Comparison of ENCODE assay signal across 19 cellular contexts in genomic region chr22:49027122-49027670, GRCh38.
"Had no signal": no experiment of that assay in that cellular context is flagged by ENCODE, and none has a peak within 500 bp of the region (broad histone marks: within the 10 kb centered on the region; RNA-seq: fewer than 3 reads in every experiment).

No MANE protein-coding gene starts in this region.

- H3K27ac Mint-ChIP-seq: activated naive CD4-positive, alpha-beta T cell treated with anti-CD3 and anti-CD28 coated beads, Interleukin-2, amount 50 U/mL, for 24 hours; activated T-cell treated with anti-CD3 and anti-CD28 coated beads, Interleukin-2, amount 50 U/mL, for 24 hours; immature natural killer cell; naive thymus-derived CD8-positive, alpha-beta T cell; stimulated activated memory B cell treated with anti-CD40 and anti-IgM and Interleukin-4, amounts not matched to agents 10 μg/mL and 1 μg/mL and 100 μg/mL, for 72 hours had no signal

- H3K9me3 Mint-ChIP-seq: activated naive CD4-positive, alpha-beta T cell treated with anti-CD3 and anti-CD28 coated beads, Interleukin-2, amount 50 U/mL, for 24 hours; activated T-cell treated with anti-CD3 and anti-CD28 coated beads, Interleukin-2, amount 50 U/mL, for 24 hours; stimulated activated memory B cell treated with anti-CD40 and anti-IgM and Interleukin-4, amounts not matched to agents 10 μg/mL and 1 μg/mL and 100 μg/mL, for 72 hours had no signal

- H3K4me3 Mint-ChIP-seq: activated naive CD4-positive, alpha-beta T cell treated with anti-CD3 and anti-CD28 coated beads, Interleukin-2, amount 50 U/mL, for 24 hours; activated T-cell treated with anti-CD3 and anti-CD28 coated beads, Interleukin-2, amount 50 U/mL, for 24 hours; immature natural killer cell; naive thymus-derived CD8-positive, alpha-beta T cell; stimulated activated memory B cell treated with anti-CD40 and anti-IgM and Interleukin-4, amounts not matched to agents 10 μg/mL and 1 μg/mL and 100 μg/mL, for 72 hours had no signal

- ATAC-seq: activated CD4-positive, CD25-positive, alpha-beta regulatory T cell treated with anti-CD3 and anti-CD28 coated beads, Interleukin-2, amount 50 U/mL, for 24 hours; left cardiac atrium; mucosa of descending colon; naive thymus-derived CD8-positive, alpha-beta T cell; psoas muscle; right lobe of liver; stimulated activated memory B cell treated with anti-CD40 and anti-IgM and Interleukin-4, amounts not matched to agents 10 μg/mL and 1 μg/mL and 100 μg/mL, for 72 hours had no signal

- H3K36me3 Mint-ChIP-seq: activated naive CD4-positive, alpha-beta T cell treated with anti-CD3 and anti-CD28 coated beads, Interleukin-2, amount 50 U/mL, for 24 hours; immature natural killer cell; naive thymus-derived CD8-positive, alpha-beta T cell; stimulated activated memory B cell treated with anti-CD40 and anti-IgM and Interleukin-4, amounts not matched to agents 10 μg/mL and 1 μg/mL and 100 μg/mL, for 72 hours had no signal

- H3K4me1 Mint-ChIP-seq: activated naive CD4-positive, alpha-beta T cell treated with anti-CD3 and anti-CD28 coated beads, Interleukin-2, amount 50 U/mL, for 24 hours; immature natural killer cell; stimulated activated memory B cell treated with anti-CD40 and anti-IgM and Interleukin-4, amounts not matched to agents 10 μg/mL and 1 μg/mL and 100 μg/mL, for 72 hours had no signal

- DNase-seq: activated CD4-positive, alpha-beta T cell treated with anti-CD3 and anti-CD28 coated beads, Interleukin-2, amount 50 U/mL, for 4 hours; activated effector memory CD4-positive, alpha-beta T cell treated with Interleukin-2 at 50 U/mL for 16 hours; activated T-cell treated with anti-CD3 and anti-CD28 coated beads, Interleukin-2, amount 50 U/mL, for 24 hours; brain microvascular endothelial cell; esophagus squamous epithelium; foreskin fibroblast; glutamatergic neuron; immature natural killer cell; left cardiac atrium; mammary epithelial cell; occipital lobe; upper lobe of left lung had no signal
